In the genomic region with DNA sequence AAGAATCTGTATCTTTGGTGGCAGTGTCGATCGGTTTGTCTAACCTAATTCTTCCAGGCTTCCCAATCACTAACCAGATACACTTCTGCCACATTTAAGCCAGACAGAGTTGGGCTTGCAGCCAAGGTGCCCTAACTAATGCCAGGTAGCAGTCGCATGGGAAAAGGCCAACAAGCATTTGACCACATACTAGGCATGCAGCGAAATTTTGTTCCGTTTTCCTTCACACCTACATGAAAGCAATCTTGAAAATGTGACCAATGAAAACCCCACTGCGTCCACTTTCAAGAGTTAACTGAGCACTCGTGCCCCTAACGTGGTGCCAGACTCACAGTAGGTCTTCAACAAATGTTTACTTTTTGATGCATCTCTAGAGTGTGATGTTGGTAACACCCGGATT, we compare ENCODE assay signal across 14 cellular contexts.
DNase-seq lines count a peak whose midpoint lies in the region; TF ChIP-seq lines count a peak whose summit lies in the region.
"Had no signal": no experiment of that assay in that cellular context is flagged by ENCODE, and none has a peak within 500 bp of the region (broad histone marks: within the 10 kb centered on the region; RNA-seq: fewer than 3 reads in every experiment).

No MANE protein-coding gene starts in this region.

- H3K4me3 Mint-ChIP-seq in osteocyte (ENCODE audit: unreplicated experiment), result no peak overlapping the region

- peak; percentile 22 for DNase-seq in ELF-1 (ENCODE audit: low read depth, low spot score)
- peak; percentile 6 for DNase-seq in NCI-H226
- DNase-seq in esophagus muscularis mucosa (ENCODE audit: extremely low spot score), result no peak
- DNase-seq in osteocyte (ENCODE audit: extremely low spot score, unreplicated experiment), result no peak
- no peak for DNase-seq in NCI-H1105 treated with DMSO at 0.1 percent for 48 hours (lab: John Stamatoyannopoulos, UW)
- no peak for DNase-seq in RKO (ENCODE audit: low spot score)
- DNase-seq in activated CD4-positive, alpha-beta T cell treated with anti-CD3 and anti-CD28 coated beads, Interleukin-2, amount 50 U/mL, for 1 hour, result no peak
- DNase-seq in NCI-H524 treated with DMSO at 0.1 percent for 48 hours (lab: John Stamatoyannopoulos, UW), result no peak
- DNase-seq: amniotic stem cell, DMS 273 treated with DMSO at 0.1 percent for 48 hours, kidney, NCI-H1694 treated with DMSO at 0.1 percent for 48 hours, NCI-H510A treated with DMSO at 0.1 percent for 48 hours, OCI-M1 had no signal

- intact Hi-C loops in esophagus muscularis mucosa (cut with DNase I), result no loop called here

- no peaks in the 10 kb centered on the region for H3K36me3 Mint-ChIP-seq in osteocyte (ENCODE audit: unreplicated experiment)

- peaks cover 14 to 72% (median 60%) of the 10 kb centered on the region in 4 donors for H3K4me1 ChIP-seq in esophagus muscularis mucosa

- no peak for TF ChIP-seq EP300 in esophagus muscularis mucosa (IDR thresholded peaks at IDR 0.05)

- peaks cover 0 to 14% (median 0%) of the 10 kb centered on the region in 4 donors for H3K36me3 ChIP-seq in esophagus muscularis mucosa

- H3K4me1 Mint-ChIP-seq in osteocyte (ENCODE audit: unreplicated experiment), result peaks cover 72% of the 10 kb centered on the region

- no peaks in the 10 kb centered on the region for H3K27me3 Mint-ChIP-seq in osteocyte (ENCODE audit: unreplicated experiment)

- 89% methylated on average over 9 of the region's 9 CpGs for WGBS in esophagus muscularis mucosa

- H3K4me3 ChIP-seq in esophagus muscularis mucosa, result no peak overlapping the region

- TF ChIP-seq POLR2A in esophagus muscularis mucosa (IDR thresholded peaks at IDR 0.05; ENCODE audit: low read depth), result no peak

- peak overlapping the region in 3 of 4 donors; percentile 10 to 24 (median 11) for H3K27ac ChIP-seq in esophagus muscularis mucosa (replicated peaks in 1 of 4)

- no peak for TF ChIP-seq CTCF in esophagus muscularis mucosa (IDR thresholded peaks at IDR 0.05)
- no peak for TF ChIP-seq CTCF in osteocyte (IDR thresholded peaks at IDR 0.05)

- H3K9me3 ChIP-seq in esophagus muscularis mucosa, result no peaks in the 10 kb centered on the region

- H3K27ac Mint-ChIP-seq in osteocyte (ENCODE audit: unreplicated experiment), result peak overlapping the region; percentile 96

- H3K9me3 Mint-ChIP-seq in osteocyte (ENCODE audit: unreplicated experiment), result no peaks in the 10 kb centered on the region

- H3K27me3 ChIP-seq in esophagus muscularis mucosa, result no peaks in the 10 kb centered on the region

Comparison
In these comparisons a context has a peak if more than half of its experiments do, and no peak if none do; other contexts are left out.
1. DNase-seq: peak in ELF-1 (single experiment) and NCI-H226 (single experiment); none in esophagus muscularis mucosa (single experiment), osteocyte (single experiment), NCI-H1105 treated with DMSO at 0.1 percent for 48 hours (single experiment), RKO (single experiment), activated CD4-positive, alpha-beta T cell treated with anti-CD3 and anti-CD28 coated beads, Interleukin-2, amount 50 U/mL, for 1 hour (single experiment) and NCI-H524 treated with DMSO at 0.1 percent for 48 hours (single experiment).